Comparison of ENCODE assay signal across 16 cellular contexts in the genomic region with DNA sequence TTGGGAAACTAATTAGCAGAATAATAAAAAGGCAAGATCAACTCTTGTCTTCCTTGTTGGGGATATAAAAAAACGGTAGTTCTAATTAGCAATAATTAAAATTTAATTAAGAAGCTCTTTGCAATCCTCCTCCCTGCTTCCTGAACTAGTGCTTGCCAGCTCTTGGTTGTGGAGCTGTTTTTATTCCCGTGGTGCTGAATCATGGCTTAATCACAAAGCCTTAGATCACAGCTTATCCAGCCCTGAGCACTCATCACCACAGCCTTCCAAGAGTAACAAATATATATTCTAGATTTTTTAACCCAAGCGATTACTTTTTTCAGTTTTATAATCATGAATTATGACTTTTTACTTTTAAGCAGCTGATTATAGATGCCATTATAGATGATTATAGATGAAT.
DNase-seq lines count a peak whose midpoint lies in the region; ATAC-seq and TF ChIP-seq lines count a peak whose summit lies in the region.
"Had no signal": no experiment of that assay in that cellular context is flagged by ENCODE, and none has a peak within 500 bp of the region (broad histone marks: within the 10 kb centered on the region; RNA-seq: fewer than 3 reads in every experiment).

No MANE protein-coding gene starts in this region.

- no peak for TF ChIP-seq POLR2A in esophagus squamous epithelium (IDR thresholded peaks at IDR 0.05)
- no peak for TF ChIP-seq POLR2A in spleen (IDR thresholded peaks at IDR 0.05)

- no peak for ATAC-seq in GM21381 (IDR thresholded peaks at IDR 0.05; ENCODE audit: unreplicated experiment)
- ATAC-seq: activated CD8-positive, alpha-beta T cell treated with anti-CD3 and anti-CD28 coated beads for 36 hours had no signal

- H3K36me3 ChIP-seq in esophagus squamous epithelium (no peaks in the 10 kb centered on the region), spleen (no peaks in the 10 kb centered on the region)
- H3K36me3 ChIP-seq: adrenal gland, right atrium auricular region had no signal

- H3K4me3 ChIP-seq in esophagus squamous epithelium (no peak overlapping the region), spleen (no peak overlapping the region)
- H3K4me3 ChIP-seq: adrenal gland, lung, right atrium auricular region had no signal

- no peak for TF ChIP-seq CTCF in esophagus squamous epithelium (IDR thresholded peaks at IDR 0.05)
- TF ChIP-seq CTCF in spleen (IDR thresholded peaks at IDR 0.05 in 8 of 11, conservative IDR thresholded peaks at IDR 0.05 in 3 of 11), result no peak

- 8 to 12% methylated on average over 3 of the region's 3 CpGs for WGBS in esophagus squamous epithelium, 2 donors
- 5 to 13% (median 11%) methylated on average over 3 of the region's 3 CpGs for WGBS in spleen, 5 donors

- no peaks in the 10 kb centered on the region for H3K4me1 ChIP-seq in esophagus squamous epithelium
- no peaks in the 10 kb centered on the region for H3K4me1 ChIP-seq in spleen
- H3K4me1 ChIP-seq: adrenal gland, right atrium auricular region had no signal

- intact Hi-C loops in esophagus squamous epithelium (cut with DNase I), result no loop called here
- intact Hi-C loops in spleen (cut with DNase I; ENCODE audit: low total_unique reads), result no loop called here

- no peaks in the 10 kb centered on the region for H3K9me3 ChIP-seq in esophagus squamous epithelium
- peaks cover 0 to 10% (median 0%) of the 10 kb centered on the region in 8 donors for H3K9me3 ChIP-seq in spleen
- H3K9me3 ChIP-seq: adrenal gland, right atrium auricular region had no signal

- in situ Hi-C loops in T47D (cut with HindIII; ENCODE audit: low pct_unique_long_range_greater_than_20kb, low sequenced_read_pairs), result no loop called here

- peak; percentile 11 for DNase-seq in EL
- DNase-seq in NCI-H146 (lab: John Stamatoyannopoulos, UW), result peak; percentile 39
- peak; percentile 37 to 54 for DNase-seq in T47D (ENCODE audit: low read depth in 1 of 2, low spot score in 1 of 2)
- DNase-seq in lung microvascular endothelial cell (ENCODE audit: low read depth in 2 of 2), result peak; percentile 8 to 41
- DNase-seq in NCI-H2227 (lab: John Stamatoyannopoulos, UW; ENCODE audit: unreplicated experiment), result no peak
- no peak for DNase-seq in esophagus squamous epithelium (lab: John Stamatoyannopoulos, UW)
- DNase-seq in spleen, result no peak
- DNase-seq: activated CD8-positive, alpha-beta T cell treated with anti-CD3 and anti-CD28 coated beads for 36 hours; GDM1; HCEC 1CT; NCI-H1694 treated with DMSO at 0.1 percent for 48 hours; SHP77 treated with DMSO at 0.1 percent for 48 hours had no signal

- H3K27ac ChIP-seq in esophagus squamous epithelium, result no peak overlapping the region
- H3K27ac ChIP-seq in spleen, result no peak overlapping the region
- H3K27ac ChIP-seq: adrenal gland, right atrium auricular region had no signal

- H3K27me3 ChIP-seq in esophagus squamous epithelium (peaks cover 0 to 7% (median 0%) of the 10 kb centered on the region in 4 donors), spleen (replicated peaks in 1 of 7) (peaks cover 0 to 12% (median 0%) of the 10 kb centered on the region in 7 donors)
- H3K27me3 ChIP-seq: adrenal gland, right atrium auricular region had no signal

Comparison
In these comparisons a context has a peak if more than half of its experiments do, and no peak if none do; other contexts are left out.
1. DNase-seq: peak in EL (single experiment), NCI-H146 (single experiment), T47D (2 of 2) and lung microvascular endothelial cell (2 of 2); none in NCI-H2227 (single experiment), esophagus squamous epithelium (single experiment) and spleen (single experiment).